7 cellular contexts compared by ENCODE assay signal in genomic region chr20:32205502-32206382, GRCh38. TPM values are rescaled to one million over a fixed set of nuclear protein-coding genes. Genes with fewer than 3 reads are reported as not detected.
DNase-seq lines count a peak whose midpoint lies in the region; ATAC-seq and TF ChIP-seq lines count a peak whose summit lies in the region.

No MANE protein-coding gene starts in this region.

- H3K4me1 ChIP-seq in KMS-11 (ENCODE audit: low read depth, poor library complexity, severe bottlenecking) (peaks cover 49% of the 10 kb centered on the region), right cardiac atrium (ENCODE audit: control insufficient read depth, insufficient read depth, low read length) (peaks cover 21% of the 10 kb centered on the region), stomach (peaks cover 60 to 90% (median 84%) of the 10 kb centered on the region in 4 donors)

- peaks cover 18% of the 10 kb centered on the region for H3K36me3 Mint-ChIP-seq in WTC11

- no peak for TF ChIP-seq POLR2A in stomach (IDR thresholded peaks at IDR 0.05)

- peaks cover 81% of the 10 kb centered on the region for H3K79me2 ChIP-seq in KMS-11 (ENCODE audit: insufficient read depth, low read depth)

- peak overlapping the region; percentile 95; the same call in 1 of the 2 replicates for H3K9ac ChIP-seq in KMS-11

- DNase-seq in WTC11 (ENCODE audit: low spot score) (no peak), right cardiac atrium (no peak), stomach (no peak)

- intact Hi-C loops in right cardiac atrium (cut with DNase I): no loop called here
- intact Hi-C loops in stomach (cut with DNase I; ENCODE audit: low total_unique reads): no loop called here

- H3K9me3 ChIP-seq in right cardiac atrium (ENCODE audit: control insufficient read depth, low read length): no peaks in the 10 kb centered on the region
- no peaks in the 10 kb centered on the region for H3K9me3 ChIP-seq in stomach

- H3K27me3 ChIP-seq in KMS-11 (ENCODE audit: insufficient read depth, low read depth) (no peaks in the 10 kb centered on the region), right cardiac atrium (ENCODE audit: control insufficient read depth, insufficient read depth) (no peaks in the 10 kb centered on the region), stomach (no peaks in the 10 kb centered on the region)

- CTCF ChIA-PET in WTC11 (lab: Charles Lee): interaction anchor here (0.6 to 1.4 kb wide), 3 partner anchors 50 to 353 kb away, joined by 3 read pairs; no protein-coding TSS in a partner anchor

- H3K4me3 ChIP-seq in KMS-11 (IDR thresholded peaks at IDR 0.05; ENCODE audit: insufficient read depth, low read depth, low read length) (no peak overlapping the region), right cardiac atrium (ENCODE audit: low read length) (peak overlapping the region; percentile 78), stomach (peak overlapping the region; percentile 77 to 99 (median 92))

- ATAC-seq in WTC11 (no peak), right cardiac atrium (no peak), HG03439 (IDR thresholded peaks at IDR 0.05; ENCODE audit: unreplicated experiment) (no peak), GM21717 (IDR thresholded peaks at IDR 0.05; ENCODE audit: unreplicated experiment) (no peak), GM19324 (IDR thresholded peaks at IDR 0.05; ENCODE audit: low FRiP score, unreplicated experiment) (no peak)

- no peaks in the 10 kb centered on the region for H3K9me3 Mint-ChIP-seq in WTC11

- peaks cover 54% of the 10 kb centered on the region for H3K4me1 Mint-ChIP-seq in WTC11

- 31% methylated on average over 6 of the region's 6 CpGs for WGBS in right cardiac atrium
- 15 to 30% (median 25%) methylated on average over 6 of the region's 6 CpGs for WGBS in stomach, 5 donors

- no peak for TF ChIP-seq EP300 in stomach (IDR thresholded peaks at IDR 0.05)

- peak overlapping the region; percentile 98 for H3K4me3 Mint-ChIP-seq in WTC11

- POLR2A ChIA-PET in WTC11 (lab: Charles Lee): no interaction called here

- TF ChIP-seq CTCF in KMS-11 (conservative IDR thresholded peaks at IDR 0.05; ENCODE audit: low read depth, low read length) (no peak), WTC11 (IDR thresholded peaks at IDR 0.05) (no peak), stomach (IDR thresholded peaks at IDR 0.05) (no peak)

- H4K20me1 ChIP-seq in KMS-11 (ENCODE audit: insufficient read depth): peaks cover 6% of the 10 kb centered on the region; the same call in 1 of the 2 replicates

- peak overlapping the region; percentile 71 for H3K27ac Mint-ChIP-seq in WTC11

- H3K27ac ChIP-seq in KMS-11 (no peak overlapping the region), right cardiac atrium (ENCODE audit: low read length) (peak overlapping the region; percentile 95), stomach (peak overlapping the region; percentile 92 to 97 (median 96))

- no peak overlapping the region for H2AFZ ChIP-seq in KMS-11 (ENCODE audit: low read depth)

- H3K27me3 Mint-ChIP-seq in WTC11 (ENCODE audit: low read depth): no peaks in the 10 kb centered on the region

- H3K4me2 ChIP-seq in KMS-11: peak overlapping the region; percentile 95

- H3K36me3 ChIP-seq in KMS-11 (ENCODE audit: insufficient read depth) (peaks cover 9% of the 10 kb centered on the region; the same call in 1 of the 2 replicates), stomach (peaks cover 11 to 26% (median 24%) of the 10 kb centered on the region in 4 donors)

TF ChIP-seq in WTC11, 78 proteins besides CTCF, POLR2A, EP300 and RAD21:
- TF ChIP-seq NFE2L1 (CRISPR knock-in tag; IDR thresholded peaks at IDR 0.05) (no peak), GABPB1 (CRISPR knock-in tag; IDR thresholded peaks at IDR 0.05) (0 out of 2 replicates have a peak, but pooled peaks have one; percentile 21), ZSCAN18 (CRISPR knock-in tag; IDR thresholded peaks at IDR 0.05) (no peak), FOXP4 (CRISPR knock-in tag; IDR thresholded peaks at IDR 0.05) (no peak), ZNF219 (CRISPR knock-in tag; IDR thresholded peaks at IDR 0.05; ENCODE audit: borderline replicate concordance) (no peak), TEAD4 (CRISPR knock-in tag; IDR thresholded peaks at IDR 0.05) (no peak), ZNF671 (CRISPR knock-in tag; IDR thresholded peaks at IDR 0.05) (no peak)
- TF ChIP-seq, protein P1, sequence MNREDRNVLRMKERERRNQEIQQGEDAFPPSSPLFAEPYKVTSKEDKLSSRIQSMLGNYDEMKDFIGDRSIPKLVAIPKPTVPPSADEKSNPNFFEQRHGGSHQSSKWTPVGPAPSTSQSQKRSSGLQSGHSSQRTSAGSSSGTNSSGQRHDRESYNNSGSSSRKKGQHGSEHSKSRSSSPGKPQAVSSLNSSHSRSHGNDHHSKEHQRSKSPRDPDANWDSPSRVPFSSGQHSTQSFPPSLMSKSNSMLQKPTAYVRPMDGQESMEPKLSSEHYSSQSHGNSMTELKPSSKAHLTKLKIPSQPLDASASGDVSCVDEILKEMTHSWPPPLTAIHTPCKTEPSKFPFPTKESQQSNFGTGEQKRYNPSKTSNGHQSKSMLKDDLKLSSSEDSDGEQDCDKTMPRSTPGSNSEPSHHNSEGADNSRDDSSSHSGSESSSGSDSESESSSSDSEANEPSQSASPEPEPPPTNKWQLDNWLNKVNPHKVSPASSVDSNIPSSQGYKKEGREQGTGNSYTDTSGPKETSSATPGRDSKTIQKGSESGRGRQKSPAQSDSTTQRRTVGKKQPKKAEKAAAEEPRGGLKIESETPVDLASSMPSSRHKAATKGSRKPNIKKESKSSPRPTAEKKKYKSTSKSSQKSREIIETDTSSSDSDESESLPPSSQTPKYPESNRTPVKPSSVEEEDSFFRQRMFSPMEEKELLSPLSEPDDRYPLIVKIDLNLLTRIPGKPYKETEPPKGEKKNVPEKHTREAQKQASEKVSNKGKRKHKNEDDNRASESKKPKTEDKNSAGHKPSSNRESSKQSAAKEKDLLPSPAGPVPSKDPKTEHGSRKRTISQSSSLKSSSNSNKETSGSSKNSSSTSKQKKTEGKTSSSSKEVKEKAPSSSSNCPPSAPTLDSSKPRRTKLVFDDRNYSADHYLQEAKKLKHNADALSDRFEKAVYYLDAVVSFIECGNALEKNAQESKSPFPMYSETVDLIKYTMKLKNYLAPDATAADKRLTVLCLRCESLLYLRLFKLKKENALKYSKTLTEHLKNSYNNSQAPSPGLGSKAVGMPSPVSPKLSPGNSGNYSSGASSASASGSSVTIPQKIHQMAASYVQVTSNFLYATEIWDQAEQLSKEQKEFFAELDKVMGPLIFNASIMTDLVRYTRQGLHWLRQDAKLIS (CRISPR knock-in tag; IDR thresholded peaks at IDR 0.05; ENCODE audit: borderline replicate concordance): no peak

RNA-seq across cellular contexts. Expression of gene PLAGL2, which starts 1.8 kb away (rescaled TPM):
- total RNA-seq in WTC11 (2021): 21.4 to 22.6 TPM (median 22.6 TPM) in 3 replicates
- total RNA-seq in right cardiac atrium: 1 to 10 TPM; 6.3 to 7.8 (median 6.8) TPM
- polyA plus RNA-seq in right cardiac atrium: 4.1 TPM
- 10 to 100 TPM in 2 of 5 donors, 1 to 10 TPM in 3; 1.8 to 20.0 (median 7.2) TPM for total RNA-seq in stomach
- polyA plus RNA-seq in stomach: 1 to 10 TPM; 2.6 to 3.1 (median 3.1) TPM

RNA-seq across cellular contexts. Expression of gene POFUT1, which starts 1.9 kb away (rescaled TPM):
- total RNA-seq in WTC11 (2021) (23.4 to 29.4 TPM (median 25.2 TPM) in 3 replicates), right cardiac atrium (10 to 100 TPM; 27.3 to 29.3 (median 28.0) TPM), stomach (10 to 100 TPM in 4 of 5 donors, 1 to 10 TPM in 1; 2.3 to 33.8 (median 15.6) TPM)
- polyA plus RNA-seq in right cardiac atrium (16.6 TPM), stomach (1 to 10 TPM; 4.9 to 8.2 (median 7.8) TPM)
